26 cellular contexts compared by ENCODE assay signal in the genomic region with DNA sequence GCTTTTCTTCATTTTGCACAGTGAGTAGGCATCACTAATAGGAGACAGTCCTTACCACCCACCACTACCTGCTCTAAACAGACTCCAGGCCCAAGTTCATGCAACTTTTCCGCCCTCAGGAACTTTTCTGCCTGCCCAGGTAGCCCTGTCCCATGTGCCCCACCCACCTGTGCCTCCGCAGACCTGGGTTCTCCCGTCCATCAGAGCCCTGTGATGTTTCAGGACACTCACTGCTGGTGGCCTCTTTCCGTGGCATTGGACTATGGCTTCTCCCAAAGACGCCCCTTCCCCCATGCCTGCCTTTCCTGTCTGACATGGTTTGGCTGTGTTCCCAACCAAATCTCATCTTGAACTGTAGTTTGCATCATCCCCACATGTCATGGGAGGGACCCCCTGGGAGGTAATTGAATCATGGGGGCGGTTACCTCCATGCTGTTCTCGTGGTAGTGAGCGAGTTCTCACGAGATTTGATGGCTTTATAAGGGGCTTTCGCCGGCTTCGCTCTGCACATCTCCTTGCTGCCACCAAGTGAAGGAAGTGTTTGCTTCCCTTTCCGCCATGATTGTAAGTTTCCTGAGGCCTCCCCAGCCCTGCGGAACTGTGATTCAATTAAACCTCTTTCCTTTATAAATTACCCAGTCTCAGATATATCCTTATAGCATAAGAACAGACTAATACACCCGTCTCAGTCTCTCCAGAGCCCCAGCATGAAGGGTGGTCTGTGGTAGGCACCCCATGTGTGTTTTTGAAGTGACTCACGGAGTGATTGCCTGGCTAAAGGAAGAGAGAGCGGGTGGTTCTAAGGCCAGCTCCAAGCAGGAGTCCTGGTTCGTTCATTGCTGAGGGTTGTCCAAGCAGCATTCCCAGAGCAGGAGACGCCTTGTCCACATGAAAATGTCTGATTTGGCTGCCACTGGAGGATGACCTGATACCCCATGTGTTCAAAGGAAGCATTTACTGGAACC.
DNase-seq lines count a peak whose midpoint lies in the region; ATAC-seq and TF ChIP-seq lines count a peak whose summit lies in the region.
"Had no signal": no experiment of that assay in that cellular context is flagged by ENCODE, and none has a peak within 500 bp of the region (broad histone marks: within the 10 kb centered on the region; RNA-seq: fewer than 3 reads in every experiment).

No MANE protein-coding gene starts in this region.

- no peak overlapping the region for H3K4me2 ChIP-seq in trophoblast cell (ENCODE audit: low read length)
- H3K4me2 ChIP-seq: KMS-11, SK-N-SH had no signal

- peak; percentile 22 for DNase-seq in Caki2 (ENCODE audit: low read depth)
- peak; percentile 54 for DNase-seq in HT1080 (ENCODE audit: low read depth)
- peak; percentile 82 for DNase-seq in astrocyte of the spinal cord (ENCODE audit: low read depth, low spot score)
- no peak for DNase-seq in trophoblast cell
- no peak for DNase-seq in cerebellar nuclear complex (lab: John Stamatoyannopoulos, UW)
- DNase-seq: activated B cell treated with CpG ODN at 0.5 μM for 24 hours; activated naive CD4-positive, alpha-beta T cell; activated naive CD8-positive, alpha-beta T cell treated with anti-CD3 and anti-CD28 coated beads, Interleukin-2, amount 50 U/mL, for 24 hours; activated T-cell treated with anti-CD3 and anti-CD28 coated beads, Interleukin-2, amount 50 U/mL, for 72 hours; dermis blood vessel endothelial cell; MM.1S; naive thymus-derived CD8-positive, alpha-beta T cell; NCI-H1105 treated with DMSO at 0.1 percent for 48 hours; NCI-H2227 treated with DMSO at 0.1 percent for 48 hours; NCI-H748 treated with DMSO at 0.1 percent for 48 hours; nucleus accumbens; psoas muscle; SK-N-SH; stimulated activated CD4-positive, alpha-beta T cell treated with anti-CD3 and anti-CD28 coated beads, Interleukin-15, amount 100 ng/mL, for 24 hours; transverse colon had no signal

- no peak overlapping the region for H2BK5ac ChIP-seq in trophoblast cell (ENCODE audit: low read depth, low read length, poor library complexity)

- H2BK120ac ChIP-seq in trophoblast cell (ENCODE audit: insufficient read depth, low read length, poor library complexity) = no peak overlapping the region

- ATAC-seq in HG03520 (IDR thresholded peaks at IDR 0.05; ENCODE audit: unreplicated experiment) (no peak), GM21423 (IDR thresholded peaks at IDR 0.05; ENCODE audit: unreplicated experiment) (no peak)
- ATAC-seq: activated naive CD8-positive, alpha-beta T cell treated with anti-CD3 and anti-CD28 coated beads, Interleukin-2, amount 50 U/mL, for 24 hours; activated T-cell treated with anti-CD3 and anti-CD28 coated beads, Interleukin-2, amount 50 U/mL, for 72 hours; GM12878; naive thymus-derived CD8-positive, alpha-beta T cell; psoas muscle; stimulated activated effector memory CD8-positive, alpha-beta T cell treated with anti-CD3 and anti-CD28 coated beads, Interleukin-12 subunit alpha, Interleukin-12 subunit beta, amount 100 ng/mL, for 72 hours had no signal

- H3K4me1 ChIP-seq in trophoblast cell (ENCODE audit: control insufficient read depth in 1 of 2, insufficient read depth in 2 of 2, low read length in 2 of 2) = peaks cover 19 to 27% of the 10 kb centered on the region in 2 experiments
- H3K4me1 ChIP-seq: psoas muscle, transverse colon had no signal

- WGBS in trophoblast cell (ENCODE audit: extremely low coverage, insufficient coverage, insufficient read length) = no CpG with 5 or more reads among the region's 19 CpGs

- H3K79me2 ChIP-seq in trophoblast cell (ENCODE audit: control insufficient read depth, insufficient read depth, low read length, poor library complexity) = no peaks in the 10 kb centered on the region

- no peaks in the 10 kb centered on the region for H3K9me3 ChIP-seq in trophoblast cell (ENCODE audit: insufficient read depth, low read depth, low read length)
- H3K9me3 ChIP-seq: psoas muscle, SK-N-SH, transverse colon had no signal

- no peak overlapping the region for H3K23ac ChIP-seq in trophoblast cell (ENCODE audit: low read length)

- TF ChIP-seq CTCF in astrocyte of the spinal cord (IDR thresholded peaks at IDR 0.05; ENCODE audit: low read depth, low read length) = no peak

- H4K91ac ChIP-seq in trophoblast cell (ENCODE audit: low read depth, low read length) = peak overlapping the region; percentile 63

- H2AFZ ChIP-seq in trophoblast cell (ENCODE audit: insufficient read depth, low read length, poor library complexity) = no peak overlapping the region

- H2AK5ac ChIP-seq in trophoblast cell (ENCODE audit: low read length) = no peak overlapping the region

- no peak overlapping the region for H4K8ac ChIP-seq in trophoblast cell (ENCODE audit: low read depth, low read length)

- peaks cover 15% of the 10 kb centered on the region for H3K79me1 ChIP-seq in trophoblast cell (ENCODE audit: low read length)

- H3K18ac ChIP-seq in trophoblast cell (ENCODE audit: low read length) = no peak overlapping the region

- no peaks in the 10 kb centered on the region for H3K27me3 ChIP-seq in trophoblast cell (ENCODE audit: insufficient read depth, low read length)

- no peaks in the 10 kb centered on the region for H3K36me3 ChIP-seq in trophoblast cell (ENCODE audit: control insufficient read depth in 1 of 2, insufficient read depth in 2 of 2, low read length in 2 of 2)
- H3K36me3 ChIP-seq: transverse colon had no signal

- no peak overlapping the region for H3K27ac ChIP-seq in trophoblast cell (ENCODE audit: low read depth, low read length)
- H3K27ac ChIP-seq: KMS-11, psoas muscle, transverse colon had no signal

- in situ Hi-C loops in Caki2 (cut with HindIII; ENCODE audit: low pct_unique_long_range_greater_than_20kb, low sequenced_read_pairs) (no loop called here), astrocyte of the spinal cord (cut with HindIII; ENCODE audit: low sequenced_read_pairs) (no loop called here)

- H3K9ac ChIP-seq in trophoblast cell (ENCODE audit: low read length) = no peak overlapping the region
- H3K9ac ChIP-seq: KMS-11, SK-N-SH had no signal

- H3K14ac ChIP-seq in trophoblast cell (ENCODE audit: low read length) = no peak overlapping the region

- H2BK12ac ChIP-seq in trophoblast cell (ENCODE audit: low read length) = no peak overlapping the region

- no peak overlapping the region for H3K4me3 ChIP-seq in astrocyte of the spinal cord (ENCODE audit: low read depth, low read length)
- H3K4me3 ChIP-seq in trophoblast cell (ENCODE audit: low read depth, low read length) = no peak overlapping the region
- H3K4me3 ChIP-seq: GM12878, lung, psoas muscle, transverse colon had no signal

- no peak overlapping the region for H4K12ac ChIP-seq in trophoblast cell (ENCODE audit: low read depth, low read length)

- H3K4ac ChIP-seq in trophoblast cell (ENCODE audit: low read depth, low read length) = no peak overlapping the region

Comparison
In these comparisons a context has a peak if more than half of its experiments do, and no peak if none do; other contexts are left out.
1. DNase-seq: peak in Caki2 (single experiment), HT1080 (single experiment) and astrocyte of the spinal cord (single experiment); none in trophoblast cell (0 of 2) and cerebellar nuclear complex (0 of 2).